ENCODE assay signal across 7 cellular contexts in the genomic region with DNA sequence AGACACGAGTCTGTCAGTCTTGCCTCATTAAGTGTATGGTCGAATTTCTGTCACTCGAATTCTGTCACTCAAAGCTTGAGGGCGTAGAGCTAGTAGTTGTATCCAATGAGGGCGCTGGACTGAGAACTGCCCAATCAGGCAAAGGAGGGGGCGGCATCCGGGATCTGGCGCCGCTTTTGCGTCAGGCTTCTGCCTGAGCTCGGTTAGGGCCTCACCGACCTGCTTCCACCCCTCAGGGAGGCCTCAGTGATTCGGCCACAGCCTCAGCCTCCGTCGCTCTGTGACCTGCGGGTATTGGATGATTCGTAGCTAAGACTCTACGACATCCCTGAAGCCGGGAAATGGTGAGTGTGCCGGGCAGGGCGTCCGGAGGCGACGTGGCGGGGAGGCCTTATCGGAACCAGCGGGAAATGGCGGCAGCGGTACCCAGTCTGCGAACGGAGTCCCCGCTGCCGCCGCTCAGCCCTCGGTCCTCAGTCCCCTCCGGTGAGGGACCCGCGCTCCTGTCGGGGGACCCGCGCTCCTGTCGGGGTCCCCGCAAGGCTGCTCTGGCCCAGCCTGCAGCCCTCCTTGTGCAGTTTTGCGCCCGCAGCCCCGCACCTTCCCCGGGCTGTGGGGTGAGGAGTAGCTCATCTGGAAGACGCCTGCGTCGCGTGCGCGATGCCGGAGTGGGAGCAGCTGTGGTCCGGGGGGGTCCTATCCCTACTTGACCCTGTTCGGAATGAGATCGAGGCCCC.
DNase-seq lines count a peak whose midpoint lies in the region; ATAC-seq and TF ChIP-seq lines count a peak whose summit lies in the region.

No MANE protein-coding gene starts in this region.

- H3K9ac ChIP-seq in stomach smooth muscle (ENCODE audit: low read length in 2 of 2) = peak overlapping the region; percentile 74 to 75

- peak overlapping the region; percentile 73 for H3K27ac ChIP-seq in lower lobe of right lung
- peak overlapping the region; percentile 53 for H3K27ac ChIP-seq in stomach smooth muscle (ENCODE audit: low read length)

- H3K4me3 ChIP-seq in lower lobe of right lung (peak overlapping the region; percentile 60), stomach smooth muscle (ENCODE audit: low read length in 2 of 2) (peak overlapping the region; percentile 82 to 85)

- H3K9me3 ChIP-seq in lower lobe of right lung = peaks cover 4% of the 10 kb centered on the region
- no peaks in the 10 kb centered on the region for H3K9me3 ChIP-seq in stomach smooth muscle (ENCODE audit: control insufficient read depth in 2 of 2, low read length in 2 of 2)

- DNase-seq in endothelial cell (ENCODE audit: low spot score) (peak; percentile 82), lower lobe of right lung (peak; percentile 61), NCI-H1694 treated with DMSO at 0.1 percent for 48 hours (lab: John Stamatoyannopoulos, UW) (no peak), NCI-H1105 treated with DMSO at 0.1 percent for 48 hours (lab: John Stamatoyannopoulos, UW) (no peak)

- H3K9me3 Mint-ChIP-seq in endothelial cell (ENCODE audit: unreplicated experiment) = no peaks in the 10 kb centered on the region

- peaks cover 15% of the 10 kb centered on the region for H3K4me1 Mint-ChIP-seq in endothelial cell (ENCODE audit: unreplicated experiment)

- peak overlapping the region; percentile 92 for H3K4me3 Mint-ChIP-seq in endothelial cell (ENCODE audit: unreplicated experiment)

- peak overlapping the region; percentile 75 for H3K27ac Mint-ChIP-seq in endothelial cell (ENCODE audit: unreplicated experiment)

- intact Hi-C loops in lower lobe of right lung (cut with DNase I) = no loop called here

- peaks cover 4% of the 10 kb centered on the region for H3K4me1 ChIP-seq in lower lobe of right lung
- H3K4me1 ChIP-seq in stomach smooth muscle (ENCODE audit: control insufficient read depth, insufficient read depth, low read length) = peaks cover 11% of the 10 kb centered on the region

- H3K36me3 ChIP-seq in lower lobe of right lung (no peaks in the 10 kb centered on the region), stomach smooth muscle (ENCODE audit: control insufficient read depth in 2 of 2, insufficient read depth in 2 of 2, low read length in 2 of 2) (no peaks in the 10 kb centered on the region)

- TF ChIP-seq CTCF in endothelial cell (IDR thresholded peaks at IDR 0.05; ENCODE audit: unreplicated experiment) (no peak), lower lobe of right lung (IDR thresholded peaks at IDR 0.05) (no peak)

- H3K27me3 ChIP-seq in lower lobe of right lung (ENCODE audit: low read depth) (peaks cover 4% of the 10 kb centered on the region), stomach smooth muscle (ENCODE audit: control insufficient read depth in 1 of 2, insufficient read depth in 2 of 2, low read length in 2 of 2) (no peaks in the 10 kb centered on the region)

- peaks cover 23% of the 10 kb centered on the region for H3K36me3 Mint-ChIP-seq in endothelial cell (ENCODE audit: low read depth, unreplicated experiment)

- peak; percentile 87 for ATAC-seq in lower lobe of right lung
- ATAC-seq in GM19351 (IDR thresholded peaks at IDR 0.05; ENCODE audit: unreplicated experiment) = no peak

- H3K27me3 Mint-ChIP-seq in endothelial cell (ENCODE audit: unreplicated experiment) = peaks cover 10% of the 10 kb centered on the region

TF ChIP-seq in PFSK-1, 5 proteins besides CTCF, POLR2A, EP300 and RAD21:
- TF ChIP-seq SIN3A (IDR thresholded peaks at IDR 0.05; ENCODE audit: borderline replicate concordance, insufficient read depth, low read length) (no peak), POLR2AphosphoS5 (IDR thresholded peaks at IDR 0.05; ENCODE audit: low read depth, low read length) (peak; percentile 78), TAF1 (IDR thresholded peaks at IDR 0.05; ENCODE audit: borderline replicate concordance, insufficient read depth, low read length) (no peak), FOXP2 (optimal IDR thresholded peaks at IDR 0.05; ENCODE audit: borderline replicate concordance, extremely low read depth, extremely low read length, insufficient read depth) (no peak)
- TF ChIP-seq, protein P1, sequence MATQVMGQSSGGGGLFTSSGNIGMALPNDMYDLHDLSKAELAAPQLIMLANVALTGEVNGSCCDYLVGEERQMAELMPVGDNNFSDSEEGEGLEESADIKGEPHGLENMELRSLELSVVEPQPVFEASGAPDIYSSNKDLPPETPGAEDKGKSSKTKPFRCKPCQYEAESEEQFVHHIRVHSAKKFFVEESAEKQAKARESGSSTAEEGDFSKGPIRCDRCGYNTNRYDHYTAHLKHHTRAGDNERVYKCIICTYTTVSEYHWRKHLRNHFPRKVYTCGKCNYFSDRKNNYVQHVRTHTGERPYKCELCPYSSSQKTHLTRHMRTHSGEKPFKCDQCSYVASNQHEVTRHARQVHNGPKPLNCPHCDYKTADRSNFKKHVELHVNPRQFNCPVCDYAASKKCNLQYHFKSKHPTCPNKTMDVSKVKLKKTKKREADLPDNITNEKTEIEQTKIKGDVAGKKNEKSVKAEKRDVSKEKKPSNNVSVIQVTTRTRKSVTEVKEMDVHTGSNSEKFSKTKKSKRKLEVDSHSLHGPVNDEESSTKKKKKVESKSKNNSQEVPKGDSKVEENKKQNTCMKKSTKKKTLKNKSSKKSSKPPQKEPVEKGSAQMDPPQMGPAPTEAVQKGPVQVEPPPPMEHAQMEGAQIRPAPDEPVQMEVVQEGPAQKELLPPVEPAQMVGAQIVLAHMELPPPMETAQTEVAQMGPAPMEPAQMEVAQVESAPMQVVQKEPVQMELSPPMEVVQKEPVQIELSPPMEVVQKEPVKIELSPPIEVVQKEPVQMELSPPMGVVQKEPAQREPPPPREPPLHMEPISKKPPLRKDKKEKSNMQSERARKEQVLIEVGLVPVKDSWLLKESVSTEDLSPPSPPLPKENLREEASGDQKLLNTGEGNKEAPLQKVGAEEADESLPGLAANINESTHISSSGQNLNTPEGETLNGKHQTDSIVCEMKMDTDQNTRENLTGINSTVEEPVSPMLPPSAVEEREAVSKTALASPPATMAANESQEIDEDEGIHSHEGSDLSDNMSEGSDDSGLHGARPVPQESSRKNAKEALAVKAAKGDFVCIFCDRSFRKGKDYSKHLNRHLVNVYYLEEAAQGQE (IDR thresholded peaks at IDR 0.05; ENCODE audit: insufficient read depth in 1 of 2, low read depth in 2 of 2, low read length in 2 of 2) = no peak

Comparison
In these comparisons a context has a peak if more than half of its experiments do, and no peak if none do; other contexts are left out.
1. DNase-seq: peak in endothelial cell (single experiment) and lower lobe of right lung (single experiment); none in NCI-H1694 treated with DMSO at 0.1 percent for 48 hours (single experiment) and NCI-H1105 treated with DMSO at 0.1 percent for 48 hours (single experiment).